In genomic region chr3:65605876-65606432, GRCh38 we compare ENCODE assay signal across 14 cellular contexts.
"Had no signal": no experiment of that assay in that cellular context is flagged by ENCODE, and none has a peak within 500 bp of the region (broad histone marks: within the 10 kb centered on the region; RNA-seq: fewer than 3 reads in every experiment).

No MANE protein-coding gene starts in this region.

- H3K79me2 ChIP-seq: parathyroid adenoma had no signal

- H3K4me3 ChIP-seq: gastroesophageal sphincter, skin epidermis, stomach, thoracic aorta had no signal

- ATAC-seq: activated CD4-positive, alpha-beta T cell treated with anti-CD3 and anti-CD28 coated beads for 36 hours; activated CD8-positive, alpha-beta T cell treated with anti-CD3 and anti-CD28 coated beads, Interleukin-2, amount 10 ng/mL, durations not matched to agents 7 days and 5 days; gastroesophageal sphincter had no signal

- H3K27ac ChIP-seq: gastroesophageal sphincter, parathyroid adenoma, skin epidermis, stomach, thoracic aorta, WERI-Rb-1 had no signal

- H3K27me3 ChIP-seq: gastroesophageal sphincter, stomach had no signal

- H2AFZ ChIP-seq: parathyroid adenoma had no signal

- H3K4me1 ChIP-seq: gastroesophageal sphincter, parathyroid adenoma had no signal

- H3K9me3 ChIP-seq: gastroesophageal sphincter, stomach, thoracic aorta had no signal

- DNase-seq: activated CD4-positive, alpha-beta T cell treated with anti-CD3 and anti-CD28 coated beads for 36 hours; activated CD8-positive, alpha-beta memory T cell treated with anti-CD3 and anti-CD28 coated beads, Interleukin-2, amount 50 U/mL, for 48 hours; activated CD8-positive, alpha-beta T cell treated with anti-CD3 and anti-CD28 coated beads, Interleukin-2, amount 10 ng/mL, durations not matched to agents 7 days and 5 days; activated naive CD4-positive, alpha-beta T cell treated with anti-CD3 and anti-CD28 coated beads, Interleukin-2, amount 10 ng/mL, durations not matched to agents 7 days and 5 days; amniotic stem cell; naive B cell; retina; stomach; T-helper 9 cell; WERI-Rb-1 had no signal

- H3K36me3 ChIP-seq: gastroesophageal sphincter, stomach, thoracic aorta, WERI-Rb-1 had no signal

- H3K9ac ChIP-seq: parathyroid adenoma had no signal
